In the genomic region with DNA sequence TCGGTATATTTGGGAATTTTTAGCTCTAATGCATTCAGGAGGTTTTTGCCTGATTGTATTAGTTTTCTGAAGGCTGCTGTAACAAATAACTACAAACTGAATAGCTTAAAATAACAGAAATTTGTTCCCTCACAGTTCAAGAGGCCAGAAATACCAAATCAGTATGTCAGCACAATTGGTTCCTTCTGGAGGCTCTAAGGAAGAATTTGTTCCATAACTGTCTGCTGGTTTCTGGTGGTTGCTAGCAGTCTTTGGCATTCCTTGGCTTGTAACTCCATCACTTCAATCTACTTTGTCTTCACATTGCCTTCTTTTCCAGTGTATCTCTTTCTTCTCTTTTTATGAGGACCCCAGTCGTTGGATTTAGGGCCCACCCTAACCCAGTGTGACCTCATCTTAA, we compare ENCODE assay signal across 17 cellular contexts. TPM values are rescaled to one million over a fixed set of nuclear protein-coding genes. Genes with fewer than 3 reads are reported as not detected.
DNase-seq lines count a peak whose midpoint lies in the region; ATAC-seq lines count a peak whose summit lies in the region.
"Had no signal": no experiment of that assay in that cellular context is flagged by ENCODE, and none has a peak within 500 bp of the region (broad histone marks: within the 10 kb centered on the region; RNA-seq: fewer than 3 reads in every experiment).

No MANE protein-coding gene starts in this region.

- no CpG with 5 or more reads among the region's 2 CpGs for WGBS in mesendoderm (ENCODE audit: extremely low coverage, insufficient coverage, low lambda C conversion rate)
- 95% methylated on average over 2 of the region's 2 CpGs for WGBS in right cardiac atrium

- H3K4me1 ChIP-seq in mesendoderm (ENCODE audit: control insufficient read depth, low read depth, low read length) (no peaks in the 10 kb centered on the region), right cardiac atrium (ENCODE audit: control insufficient read depth, insufficient read depth, low read length) (no peaks in the 10 kb centered on the region)
- H3K4me1 ChIP-seq: BLaER1 treated with 17β-estradiol and CSF1 and Interleukin-3, amounts not matched to agents 10 nM and 100 nM had no signal

- peak overlapping the region; percentile 73 for H2BK120ac ChIP-seq in mesendoderm (ENCODE audit: low read depth, low read length)

- no peaks in the 10 kb centered on the region for H3K9me3 ChIP-seq in right cardiac atrium (ENCODE audit: control insufficient read depth, low read length)
- H3K9me3 ChIP-seq: BLaER1 treated with 17β-estradiol and CSF1 and Interleukin-3, amounts not matched to agents 10 nM and 100 nM had no signal

- ATAC-seq in right cardiac atrium, result no peak
- ATAC-seq in GM21529 (IDR thresholded peaks at IDR 0.05; ENCODE audit: unreplicated experiment), result no peak
- ATAC-seq: HepG2 had no signal

- no peak overlapping the region for H3K23ac ChIP-seq in mesendoderm (ENCODE audit: low read length)

- no peak overlapping the region for H2AK5ac ChIP-seq in mesendoderm (ENCODE audit: low read length)

- H3K4me3 ChIP-seq in mesendoderm (ENCODE audit: low read length), result no peak overlapping the region
- H3K4me3 ChIP-seq in right cardiac atrium (ENCODE audit: low read length), result no peak overlapping the region
- H3K4me3 ChIP-seq: BLaER1 treated with 17β-estradiol and CSF1 and Interleukin-3, amounts not matched to agents 10 nM and 100 nM had no signal

- H3K56ac ChIP-seq in mesendoderm (ENCODE audit: low read length), result no peak overlapping the region

- intact Hi-C loops in right cardiac atrium (cut with DNase I), result no loop called here

- H2BK5ac ChIP-seq in mesendoderm (ENCODE audit: low read length), result no peak overlapping the region

- no peak overlapping the region for H3K4ac ChIP-seq in mesendoderm (ENCODE audit: low read depth, low read length)

- no peaks in the 10 kb centered on the region for H3K36me3 ChIP-seq in mesendoderm (ENCODE audit: control insufficient read depth, insufficient read depth, low read length)

- H3K18ac ChIP-seq in mesendoderm (ENCODE audit: low read length), result no peak overlapping the region

- no peak overlapping the region for H3K4me2 ChIP-seq in mesendoderm (ENCODE audit: low read length)
- H3K4me2 ChIP-seq: BLaER1 treated with 17β-estradiol and CSF1 and Interleukin-3, amounts not matched to agents 10 nM and 100 nM had no signal

- H3K27me3 ChIP-seq in mesendoderm (ENCODE audit: insufficient read depth, low read length, poor library complexity) (no peaks in the 10 kb centered on the region), right cardiac atrium (ENCODE audit: control insufficient read depth, insufficient read depth) (no peaks in the 10 kb centered on the region)
- H3K27me3 ChIP-seq: BLaER1 treated with 17β-estradiol and CSF1 and Interleukin-3, amounts not matched to agents 10 nM and 100 nM had no signal

- H2BK15ac ChIP-seq in mesendoderm (replicated peaks; ENCODE audit: low read depth), result peak overlapping the region; percentile 57

- no peaks in the 10 kb centered on the region for H3K79me2 ChIP-seq in mesendoderm (ENCODE audit: control insufficient read depth, insufficient read depth, low read length)

- H4K8ac ChIP-seq in mesendoderm (ENCODE audit: low read depth, low read length), result no peak overlapping the region

- DNase-seq in EH (ENCODE audit: low read depth) (peak; percentile 49), fibroblast of gingiva (ENCODE audit: low read depth) (peak; percentile 14), mesendoderm (no peak), right cardiac atrium (no peak), anterior cingulate cortex (lab: John Stamatoyannopoulos, UW) (no peak)
- no peak for DNase-seq in stimulated activated CD4-positive, alpha-beta T cell treated with anti-CD3 and anti-CD28 coated beads, Interleukin-2, amount 100 ng/mL, for 48 hours
- DNase-seq: 8988T; CD8-positive, alpha-beta memory T cell; COR-L47; DMS 273 treated with DMSO at 0.1 percent for 48 hours; DMS53; DND-41; GOT3; H7 had no signal

- no peak overlapping the region for H4K5ac ChIP-seq in mesendoderm (ENCODE audit: low read length)

- H3K27ac ChIP-seq in mesendoderm (ENCODE audit: low read depth, low read length), result no peak overlapping the region
- no peak overlapping the region for H3K27ac ChIP-seq in right cardiac atrium (ENCODE audit: low read length)
- H3K27ac ChIP-seq: BLaER1 treated with 17β-estradiol and CSF1 and Interleukin-3, amounts not matched to agents 10 nM and 100 nM had no signal

- no peak overlapping the region for H3K9ac ChIP-seq in mesendoderm (ENCODE audit: low read length)
- H3K9ac ChIP-seq: BLaER1 treated with 17β-estradiol and CSF1 and Interleukin-3, amounts not matched to agents 10 nM and 100 nM had no signal

- H3K79me1 ChIP-seq in mesendoderm (ENCODE audit: low read length), result no peaks in the 10 kb centered on the region

RNA-seq across cellular contexts. Expression of a gene that starts 21.3 kb away (rescaled TPM):
- 27.4 TPM for polyA plus RNA-seq in mesendoderm (2013, experiment 1 of 2)
- polyA plus RNA-seq in mesendoderm (2013, experiment 2 of 2), result 26.9 TPM
- total RNA-seq in right cardiac atrium, result 10 to 100 TPM; 10.2 to 15.2 (median 13.4) TPM
- polyA plus RNA-seq in right cardiac atrium, result 2.1 TPM

RNA-seq across cellular contexts. Expression of a gene that starts 21.5 kb away (rescaled TPM):
- 5.9 TPM for polyA plus RNA-seq in mesendoderm (2013, experiment 1 of 2)
- polyA plus RNA-seq in mesendoderm (2013, experiment 2 of 2), result 7.0 TPM
- 10 to 100 TPM in 1 of 4 donors, 1 to 10 TPM in 3; 6.5 to 10.4 (median 7.2) TPM for total RNA-seq in right cardiac atrium
- polyA plus RNA-seq in right cardiac atrium, result 4.4 TPM

Comparison
In these comparisons a context has a peak if more than half of its experiments do, and no peak if none do; other contexts are left out.
1. DNase-seq: peak in EH (single experiment) and fibroblast of gingiva (single experiment); none in mesendoderm (single experiment), stimulated activated CD4-positive, alpha-beta T cell treated with anti-CD3 and anti-CD28 coated beads, Interleukin-2, amount 100 ng/mL, for 48 hours (0 of 2), right cardiac atrium (0 of 3) and anterior cingulate cortex (0 of 58).